24 cellular contexts compared by ENCODE assay signal in the genomic region with DNA sequence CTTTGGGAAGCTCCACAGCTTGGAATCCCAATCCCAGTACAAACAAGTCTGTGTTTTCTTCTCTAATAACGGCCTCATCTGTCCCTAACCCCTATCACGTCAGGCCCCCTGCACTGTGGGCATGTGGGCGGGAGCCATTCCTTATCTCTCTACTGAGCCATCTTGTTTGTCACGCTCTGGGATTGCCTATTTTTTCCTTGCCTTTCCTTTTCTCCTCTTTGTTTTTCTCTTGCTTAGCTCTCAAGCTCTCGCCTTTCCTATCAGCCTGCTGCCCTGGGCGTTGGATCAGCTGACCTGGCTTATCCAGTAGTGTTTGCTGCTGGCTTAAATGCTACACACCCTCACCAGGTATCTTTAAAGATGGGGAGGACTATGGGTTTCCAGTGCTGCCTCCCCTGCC. TPM values are rescaled to one million over a fixed set of nuclear protein-coding genes. Genes with fewer than 3 reads are reported as not detected.
DNase-seq lines count a peak whose midpoint lies in the region; ATAC-seq and TF ChIP-seq lines count a peak whose summit lies in the region.
"Had no signal": no experiment of that assay in that cellular context is flagged by ENCODE, and none has a peak within 500 bp of the region (broad histone marks: within the 10 kb centered on the region; RNA-seq: fewer than 3 reads in every experiment).

No MANE protein-coding gene starts in this region.

- H3K9me3 Mint-ChIP-seq in endothelial cell (ENCODE audit: unreplicated experiment): no peaks in the 10 kb centered on the region
- H3K9me3 Mint-ChIP-seq: activated naive CD4-positive, alpha-beta T cell treated with anti-CD3 and anti-CD28 coated beads, Interleukin-2, amount 50 U/mL, for 24 hours; neural crest cell; stimulated activated naive CD8-positive, alpha-beta T cell treated with anti-CD3 and anti-CD28 coated beads, Interleukin-15, Interleukin-2, amounts not matched to agents 100 ng/mL and 50 ng/mL, for 24 hours had no signal

- DNase-seq in ascending aorta (ENCODE audit: low spot score in 2 of 2) (peak in 1 of 2 donors; percentile 37), endothelial cell (ENCODE audit: low spot score) (no peak), mesendoderm (peak; percentile 59), suprapubic skin (ENCODE audit: low spot score in 2 of 2) (peak in 1 of 2 donors; percentile 64), H4 (ENCODE audit: low spot score) (no peak), foreskin fibroblast (no peak)
- no peak for DNase-seq in stimulated activated CD4-positive, alpha-beta T cell treated with anti-CD3 and anti-CD28 coated beads, Interleukin-4, amount 100 ng/mL, for 4 hours
- DNase-seq: activated CD4-positive, alpha-beta T cell treated with anti-CD3 and anti-CD28 coated beads, Interleukin-2, amount 50 U/mL, for 1 hour; activated T-cell treated with anti-CD3 and anti-CD28 coated beads for 4 hours; brain microvascular endothelial cell; COR-L47; effector CD4-positive, alpha-beta T cell; hippocampal formation; IMR-90; mesenchymal stem cell; MM.1S; NCI-H1694 had no signal

- H3K79me1 ChIP-seq in mesendoderm (ENCODE audit: low read length): no peaks in the 10 kb centered on the region

- H3K4me2 ChIP-seq in mesendoderm (ENCODE audit: low read length): no peak overlapping the region

- H3K18ac ChIP-seq in mesendoderm (ENCODE audit: low read length): no peak overlapping the region

- no peaks in the 10 kb centered on the region for H3K27me3 ChIP-seq in ascending aorta
- no peaks in the 10 kb centered on the region for H3K27me3 ChIP-seq in mesendoderm (ENCODE audit: insufficient read depth, low read length, poor library complexity)
- H3K27me3 ChIP-seq in suprapubic skin: no peaks in the 10 kb centered on the region
- H3K27me3 ChIP-seq: brain microvascular endothelial cell had no signal

- TF ChIP-seq POLR2A in suprapubic skin (IDR thresholded peaks at IDR 0.05): no peak

- no peak overlapping the region for H3K4ac ChIP-seq in mesendoderm (ENCODE audit: low read depth, low read length)

- H3K27ac Mint-ChIP-seq in endothelial cell (ENCODE audit: unreplicated experiment): peak overlapping the region; percentile 97
- H3K27ac Mint-ChIP-seq: activated naive CD4-positive, alpha-beta T cell treated with anti-CD3 and anti-CD28 coated beads, Interleukin-2, amount 50 U/mL, for 24 hours; stimulated activated naive CD8-positive, alpha-beta T cell treated with anti-CD3 and anti-CD28 coated beads, Interleukin-15, Interleukin-2, amounts not matched to agents 100 ng/mL and 50 ng/mL, for 24 hours had no signal

- H3K79me2 ChIP-seq in mesendoderm (ENCODE audit: control insufficient read depth, insufficient read depth, low read length): no peaks in the 10 kb centered on the region

- H3K4me3 ChIP-seq in ascending aorta: no peak overlapping the region
- H3K4me3 ChIP-seq in mesendoderm (ENCODE audit: low read length): no peak overlapping the region
- H3K4me3 ChIP-seq in suprapubic skin: no peak overlapping the region
- no peak overlapping the region for H3K4me3 ChIP-seq in foreskin fibroblast (ENCODE audit: low read depth in 1 of 2, low read length in 2 of 2)

- no peak overlapping the region for H2BK5ac ChIP-seq in mesendoderm (ENCODE audit: low read length)

- intact Hi-C loops in ascending aorta (cut with DNase I): no loop called here

- no peak overlapping the region for H4K5ac ChIP-seq in mesendoderm (ENCODE audit: low read length)

- peaks cover 33% of the 10 kb centered on the region for H3K36me3 Mint-ChIP-seq in endothelial cell (ENCODE audit: low read depth, unreplicated experiment)

- ATAC-seq in GM19455 (IDR thresholded peaks at IDR 0.05; ENCODE audit: unreplicated experiment): no peak

- no peak overlapping the region for H2AK5ac ChIP-seq in mesendoderm (ENCODE audit: low read length)

- WGBS in mesendoderm (ENCODE audit: extremely low coverage, insufficient coverage, low lambda C conversion rate): no CpG with 5 or more reads among the region's 6 CpGs
- WGBS in suprapubic skin: 69% methylated on average over 6 of the region's 6 CpGs

- peaks cover 25% of the 10 kb centered on the region for H3K4me1 Mint-ChIP-seq in endothelial cell (ENCODE audit: unreplicated experiment)
- H3K4me1 Mint-ChIP-seq: neural crest cell had no signal

- H3K9ac ChIP-seq in mesendoderm (ENCODE audit: low read length): no peak overlapping the region

- peak overlapping the region; percentile 42 for H3K4me3 Mint-ChIP-seq in endothelial cell (ENCODE audit: unreplicated experiment)
- H3K4me3 Mint-ChIP-seq: activated naive CD4-positive, alpha-beta T cell treated with anti-CD3 and anti-CD28 coated beads, Interleukin-2, amount 50 U/mL, for 24 hours; neural crest cell; stimulated activated naive CD8-positive, alpha-beta T cell treated with anti-CD3 and anti-CD28 coated beads, Interleukin-15, Interleukin-2, amounts not matched to agents 100 ng/mL and 50 ng/mL, for 24 hours had no signal

- H2BK15ac ChIP-seq in mesendoderm (replicated peaks; ENCODE audit: low read depth): no peak overlapping the region

- H4K8ac ChIP-seq in mesendoderm (ENCODE audit: low read depth, low read length): no peak overlapping the region

- H2BK120ac ChIP-seq in mesendoderm (ENCODE audit: low read depth, low read length): no peak overlapping the region

- TF ChIP-seq CTCF in ascending aorta (IDR thresholded peaks at IDR 0.05): no peak
- no peak for TF ChIP-seq CTCF in endothelial cell (IDR thresholded peaks at IDR 0.05; ENCODE audit: unreplicated experiment)
- TF ChIP-seq CTCF in suprapubic skin (IDR thresholded peaks at IDR 0.05): no peak
- no peak for TF ChIP-seq CTCF in foreskin fibroblast (IDR thresholded peaks at IDR 0.05; ENCODE audit: low read depth, low read length)

- H3K9me3 ChIP-seq in ascending aorta: no peaks in the 10 kb centered on the region
- no peaks in the 10 kb centered on the region for H3K9me3 ChIP-seq in suprapubic skin

- peaks cover 51 to 92% of the 10 kb centered on the region in 2 donors for H3K36me3 ChIP-seq in ascending aorta
- H3K36me3 ChIP-seq in mesendoderm (ENCODE audit: control insufficient read depth, insufficient read depth, low read length): peaks cover 8% of the 10 kb centered on the region
- peaks cover 94% of the 10 kb centered on the region for H3K36me3 ChIP-seq in suprapubic skin

- no peak for TF ChIP-seq EP300 in suprapubic skin (IDR thresholded peaks at IDR 0.05)

- H3K56ac ChIP-seq in mesendoderm (ENCODE audit: low read length): no peak overlapping the region

- H3K4me1 ChIP-seq in ascending aorta (peaks cover 6 to 15% of the 10 kb centered on the region in 2 donors), mesendoderm (ENCODE audit: control insufficient read depth, low read depth, low read length) (no peaks in the 10 kb centered on the region), suprapubic skin (peaks cover 11% of the 10 kb centered on the region)

- H3K27ac ChIP-seq in ascending aorta: peak overlapping the region; percentile 60 to 66
- H3K27ac ChIP-seq in mesendoderm (ENCODE audit: low read depth, low read length): no peak overlapping the region
- H3K27ac ChIP-seq in suprapubic skin: peak overlapping the region; percentile 60
- H3K27ac ChIP-seq: brain microvascular endothelial cell, HL-60 had no signal

- no peaks in the 10 kb centered on the region for H3K27me3 Mint-ChIP-seq in endothelial cell (ENCODE audit: unreplicated experiment)
- H3K27me3 Mint-ChIP-seq: activated naive CD4-positive, alpha-beta T cell treated with anti-CD3 and anti-CD28 coated beads, Interleukin-2, amount 50 U/mL, for 24 hours; stimulated activated naive CD8-positive, alpha-beta T cell treated with anti-CD3 and anti-CD28 coated beads, Interleukin-15, Interleukin-2, amounts not matched to agents 100 ng/mL and 50 ng/mL, for 24 hours had no signal

- H3K23ac ChIP-seq in mesendoderm (ENCODE audit: low read length): no peak overlapping the region

RNA-seq across cellular contexts. Expression of a gene that starts 35.8 kb away (rescaled TPM):
- 104 TPM for total RNA-seq in ascending aorta
- 69.5 TPM for total RNA-seq in endothelial cell (ENCODE audit: unreplicated experiment)
- polyA plus RNA-seq in mesendoderm (2013, experiment 1 of 2): 42.0 TPM
- 42.6 TPM for polyA plus RNA-seq in mesendoderm (2013, experiment 2 of 2)
- total RNA-seq in suprapubic skin: 10 to 100 TPM; 53.7 to 72.5 (median 68.5) TPM
- 9.5 and 16.2 TPM in 2 replicates for total RNA-seq in H4 (2014; rRNA removed; shearing (Covaris generic))

RNA-seq across cellular contexts. Expression of a gene that starts 36.2 kb away (rescaled TPM):
- total RNA-seq in ascending aorta (9.7 TPM), endothelial cell (ENCODE audit: unreplicated experiment) (23.2 TPM), suprapubic skin (10 to 100 TPM; 11.6 to 25.6 (median 13.7) TPM)
- 8.8 TPM for polyA plus RNA-seq in mesendoderm (2013, experiment 1 of 2)
- 8.9 TPM for polyA plus RNA-seq in mesendoderm (2013, experiment 2 of 2)
- 4.8 and 5.1 TPM in 2 replicates for total RNA-seq in H4 (2014; rRNA removed; shearing (Covaris generic))

RNA-seq across cellular contexts. Expression of a gene that starts 47.3 kb away (rescaled TPM):
- total RNA-seq in ascending aorta: 208 TPM
- total RNA-seq in endothelial cell (ENCODE audit: unreplicated experiment): 85.6 TPM
- polyA plus RNA-seq in mesendoderm (2013, experiment 1 of 2): 57.8 TPM
- polyA plus RNA-seq in mesendoderm (2013, experiment 2 of 2): 62.1 TPM
- total RNA-seq in suprapubic skin: 10 to 100 TPM; 68.8 to 94.3 (median 90.2) TPM
- 72.3 and 88.3 TPM in 2 replicates for total RNA-seq in H4 (2014; rRNA removed; shearing (Covaris generic))

RNA-seq across cellular contexts. Expression of a gene that starts 47.6 kb away (rescaled TPM):
- total RNA-seq in ascending aorta (not detected), endothelial cell (ENCODE audit: unreplicated experiment) (6.1 TPM), suprapubic skin (1 to 10 TPM; 2.8 to 5.6 (median 3.5) TPM)
- 3.2 TPM for polyA plus RNA-seq in mesendoderm (2013, experiment 1 of 2)
- 2.9 TPM for polyA plus RNA-seq in mesendoderm (2013, experiment 2 of 2)
- total RNA-seq in H4 (2014; rRNA removed; shearing (Covaris generic)): 2.5 and 5.8 TPM in 2 replicates

RNA-seq across cellular contexts. Expression of a gene that starts 54.4 kb away (rescaled TPM):
- total RNA-seq in ascending aorta (2.6 TPM), endothelial cell (ENCODE audit: unreplicated experiment) (4.4 TPM), suprapubic skin (1 to 10 TPM in 1 of 4 donors, not detected in 3; 1.6 TPM)
- 0.06 TPM for polyA plus RNA-seq in mesendoderm (2013, experiment 1 of 2)
- 0.08 TPM for polyA plus RNA-seq in mesendoderm (2013, experiment 2 of 2)
- 0.23 TPM in 1 of 2 replicates, not detected in the other for total RNA-seq in H4 (2014; rRNA removed; shearing (Covaris generic))
- total RNA-seq: H1, IMR-90, neural crest cell had no signal
- polyA plus RNA-seq: IMR-90, keratinocyte had no signal
